21 cellular contexts compared by ENCODE assay signal in genomic region chr22:37663521-37664140, GRCh38. TPM values are rescaled to one million over a fixed set of nuclear protein-coding genes. Genes with fewer than 3 reads are reported as not detected.
DNase-seq lines count a peak whose midpoint lies in the region; ATAC-seq and TF ChIP-seq lines count a peak whose summit lies in the region.
"Had no signal": no experiment of that assay in that cellular context is flagged by ENCODE, and none has a peak within 500 bp of the region (broad histone marks: within the 10 kb centered on the region; RNA-seq: fewer than 3 reads in every experiment).

No MANE protein-coding gene starts in this region.

- H3F3A ChIP-seq in SU-DHL-6 (ENCODE audit: insufficient read depth) (peaks cover 20% of the 10 kb centered on the region), smooth muscle cell (ENCODE audit: low read depth) (no peaks in the 10 kb centered on the region)

- no peak overlapping the region; the same call in 1 of the 2 replicates for H3K9ac ChIP-seq in SU-DHL-6 (ENCODE audit: low read length)
- no peak overlapping the region for H3K9ac ChIP-seq in skeletal muscle tissue (ENCODE audit: low read depth in 1 of 3, low read length in 3 of 3)
- no peak overlapping the region for H3K9ac ChIP-seq in smooth muscle cell (ENCODE audit: low read depth)
- H3K9ac ChIP-seq: SK-N-SH had no signal

- H3K27me3 ChIP-seq in SU-DHL-6 (ENCODE audit: low read length) (no peaks in the 10 kb centered on the region), skeletal muscle tissue (ENCODE audit: control insufficient read depth in 3 of 3, insufficient read depth in 3 of 3, low read length in 3 of 3) (no peaks in the 10 kb centered on the region), smooth muscle cell (ENCODE audit: low read depth) (no peaks in the 10 kb centered on the region)
- H3K27me3 ChIP-seq: upper lobe of left lung had no signal

- peaks cover 67% of the 10 kb centered on the region for H3K79me2 ChIP-seq in SU-DHL-6 (ENCODE audit: insufficient read depth, low read length)
- peaks cover 32% of the 10 kb centered on the region for H3K79me2 ChIP-seq in smooth muscle cell (ENCODE audit: low read depth)

- DNase-seq in EH (ENCODE audit: low read depth) (peak; percentile 75), iris pigment epithelial cell (ENCODE audit: low read depth) (peak; percentile 46), NCI-H2196 treated with DMSO at 0.1 percent for 48 hours (lab: John Stamatoyannopoulos, UW; ENCODE audit: unreplicated experiment) (no peak), smooth muscle cell (lab: John Stamatoyannopoulos, UW; ENCODE audit: unreplicated experiment) (no peak)
- DNase-seq: activated CD4-positive, alpha-beta T cell treated with anti-CD3 and anti-CD28 coated beads for 48 hours; activated CD8-positive, alpha-beta memory T cell treated with anti-CD3 and anti-CD28 coated beads, Interleukin-2, amount 50 U/mL, for 4 hours; activated gamma-delta T cell; effector CD4-positive, alpha-beta T cell; islet precursor cell; lower lobe of right lung; naive thymus-derived CD4-positive, alpha-beta T cell; NCI-H1436; NCI-H774; SK-N-SH; upper lobe of left lung had no signal

- H3K4me2 ChIP-seq in SU-DHL-6 (ENCODE audit: low read depth, low read length, poor library complexity, severe bottlenecking) = peak overlapping the region; percentile 10
- H3K4me2 ChIP-seq in smooth muscle cell = no peak overlapping the region
- H3K4me2 ChIP-seq: SK-N-SH had no signal

- H3K27ac ChIP-seq in SU-DHL-6 (ENCODE audit: low read depth, low read length) (peak overlapping the region; percentile 44), skeletal muscle tissue (ENCODE audit: low read depth, low read length) (peak overlapping the region; percentile 44), smooth muscle cell (ENCODE audit: low read depth) (no peak overlapping the region)
- H3K27ac ChIP-seq: lower lobe of right lung, prostate gland, upper lobe of left lung had no signal

- H3K36me3 ChIP-seq in SU-DHL-6 (ENCODE audit: low read length) (no peaks in the 10 kb centered on the region), skeletal muscle tissue (ENCODE audit: control insufficient read depth in 3 of 3, insufficient read depth in 3 of 3, low read length in 3 of 3) (peaks cover 0 to 13% (median 6%) of the 10 kb centered on the region in 3 donors), smooth muscle cell (ENCODE audit: low read depth) (no peaks in the 10 kb centered on the region)
- H3K36me3 ChIP-seq: prostate gland had no signal

- H2AFZ ChIP-seq in SU-DHL-6 (ENCODE audit: low read depth, low read length, severe bottlenecking) (no peak overlapping the region), smooth muscle cell (ENCODE audit: low read depth) (no peak overlapping the region)

- H3K9me2 ChIP-seq in SU-DHL-6 (replicated peaks; ENCODE audit: insufficient read depth, low read length) = no peaks in the 10 kb centered on the region
- H3K9me2 ChIP-seq: SK-N-SH had no signal

- H3K4me3 ChIP-seq in SU-DHL-6 (ENCODE audit: insufficient read depth, low read length, poor library complexity, severe bottlenecking) (no peak overlapping the region), skeletal muscle tissue (ENCODE audit: low read length in 3 of 3) (no peak overlapping the region), smooth muscle cell (no peak overlapping the region)
- H3K4me3 ChIP-seq: lower lobe of right lung, prostate gland, upper lobe of left lung had no signal

- no peaks in the 10 kb centered on the region for H3K9me3 ChIP-seq in SU-DHL-6 (ENCODE audit: insufficient read depth, low read length)
- no peaks in the 10 kb centered on the region for H3K9me3 ChIP-seq in skeletal muscle tissue (ENCODE audit: control insufficient read depth in 3 of 3, low read length in 3 of 3)
- no peaks in the 10 kb centered on the region for H3K9me3 ChIP-seq in smooth muscle cell (replicated peaks; ENCODE audit: low read depth)
- H3K9me3 ChIP-seq: lower lobe of right lung, prostate gland, SK-N-SH, upper lobe of left lung had no signal

- 81% methylated on average over 16 of the region's 16 CpGs for WGBS in smooth muscle cell (ENCODE audit: low lambda C conversion rate)

- ATAC-seq in HG03039 (IDR thresholded peaks at IDR 0.05; ENCODE audit: unreplicated experiment) (no peak), GM19452 (IDR thresholded peaks at IDR 0.05; ENCODE audit: unreplicated experiment) (no peak)
- ATAC-seq: lower lobe of right lung; naive thymus-derived CD4-positive, alpha-beta T cell; stimulated activated effector memory CD8-positive, alpha-beta T cell treated with anti-CD3 and anti-CD28 coated beads, Interleukin-12 subunit alpha, Interleukin-12 subunit beta, amount 100 ng/mL, for 72 hours had no signal

- TF ChIP-seq CTCF in SU-DHL-6 (IDR thresholded peaks at IDR 0.05; ENCODE audit: insufficient read depth, low read length, poor library complexity, severe bottlenecking) = no peak
- TF ChIP-seq CTCF in smooth muscle cell (IDR thresholded peaks at IDR 0.05; ENCODE audit: borderline replicate concordance, insufficient read depth, poor library complexity, severe bottlenecking) = no peak

- H3K4me1 ChIP-seq in skeletal muscle tissue (ENCODE audit: control insufficient read depth in 3 of 3, insufficient read depth in 3 of 3, low read length in 3 of 3) (peaks cover 45 to 50% (median 49%) of the 10 kb centered on the region in 3 donors), smooth muscle cell (ENCODE audit: low read depth) (peaks cover 6% of the 10 kb centered on the region)

- H4K20me1 ChIP-seq in SU-DHL-6 (ENCODE audit: low read depth, low read length) (peaks cover 3% of the 10 kb centered on the region; the same call in 1 of the 2 replicates), smooth muscle cell (ENCODE audit: low read depth) (peaks cover 39% of the 10 kb centered on the region)

RNA-seq across cellular contexts. Expression of gene PDXP, which starts 5.1 kb away (rescaled TPM):
- total RNA-seq in skeletal muscle tissue = 8.9 TPM
- total RNA-seq in smooth muscle cell = 9.7 and 16.5 TPM in 2 replicates
- 20.0 and 20.7 TPM in 2 replicates for polyA plus RNA-seq in smooth muscle cell

RNA-seq across cellular contexts. Expression of gene LGALS1, which starts 11.8 kb away (rescaled TPM):
- total RNA-seq in skeletal muscle tissue (3,417 TPM), smooth muscle cell (3,694 and 5,079 TPM in 2 replicates)
- polyA plus RNA-seq in smooth muscle cell = 4,318 and 5,332 TPM in 2 replicates

RNA-seq across cellular contexts. Expression of gene NOL12, which starts 22.5 kb away (rescaled TPM):
- total RNA-seq in skeletal muscle tissue = 7.8 TPM
- total RNA-seq in smooth muscle cell = 23.4 and 31.0 TPM in 2 replicates
- 13.2 and 16.2 TPM in 2 replicates for polyA plus RNA-seq in smooth muscle cell

RNA-seq across cellular contexts. Expression of gene SH3BP1, which starts 24.2 kb away (rescaled TPM):
- total RNA-seq in skeletal muscle tissue (9.9 TPM), smooth muscle cell (20.4 and 26.6 TPM in 2 replicates)
- 16.6 and 33.7 TPM in 2 replicates for polyA plus RNA-seq in smooth muscle cell

RNA-seq across cellular contexts. Expression of gene TRIOBP, which starts 33.2 kb away (rescaled TPM):
- total RNA-seq in skeletal muscle tissue (26.6 TPM), smooth muscle cell (39.8 and 44.6 TPM in 2 replicates)
- 95.8 and 100 TPM in 2 replicates for polyA plus RNA-seq in smooth muscle cell

Comparison
In these comparisons a context has a peak if more than half of its experiments do, and no peak if none do; other contexts are left out.
1. DNase-seq: peak in EH (single experiment) and iris pigment epithelial cell (single experiment); none in NCI-H2196 treated with DMSO at 0.1 percent for 48 hours (single experiment) and smooth muscle cell (single experiment).